Comparison of ENCODE assay signal across 9 cellular contexts in genomic region chr9:110579763-110580255, GRCh38. TPM values are rescaled to one million over a fixed set of nuclear protein-coding genes. Genes with fewer than 3 reads are reported as not detected.
A peak's percentile ranks its signal among the peaks of the same experiment; 100 is the strongest.
DNase-seq lines count a peak whose midpoint lies in the region; ATAC-seq, FAIRE-seq and TF ChIP-seq lines count a peak whose summit lies in the region.
"Had no signal": no experiment of that assay in that cellular context is flagged by ENCODE, and none has a peak within 500 bp of the region (broad histone marks: within the 10 kb centered on the region; RNA-seq: fewer than 3 reads in every experiment).

No MANE protein-coding gene starts in this region.

- peaks cover 34% of the 10 kb centered on the region for H3K27me3 Mint-ChIP-seq in activated CD8-positive, alpha-beta T cell treated with anti-CD3 and anti-CD28 coated beads for 36 hours
- peaks cover 44% of the 10 kb centered on the region for H3K27me3 Mint-ChIP-seq in activated T-helper 2 cell treated with anti-CD3 and anti-CD28 coated beads, Interferon-gamma antibody, Interleukin-2, Interleukin-4, amounts not matched to agents 10 μg/mL and 5 μg/mL and 100 μg/mL, durations not matched to agents 14 hours and 24 hours and 36 hours (ENCODE audit: low read depth)

- H3K79me2 ChIP-seq in GM23248 (ENCODE audit: insufficient read depth) = peaks cover 38% of the 10 kb centered on the region

- H3K9me3 Mint-ChIP-seq in activated CD8-positive, alpha-beta T cell treated with anti-CD3 and anti-CD28 coated beads for 36 hours = no peaks in the 10 kb centered on the region
- H3K9me3 Mint-ChIP-seq in activated T-helper 2 cell treated with anti-CD3 and anti-CD28 coated beads, Interferon-gamma antibody, Interleukin-2, Interleukin-4, amounts not matched to agents 10 μg/mL and 5 μg/mL and 100 μg/mL, durations not matched to agents 14 hours and 24 hours and 36 hours = no peaks in the 10 kb centered on the region

- H3K4me3 ChIP-seq in GM23248 (peak overlapping the region; percentile 96), astrocyte of the spinal cord (ENCODE audit: low read depth, low read length) (peak overlapping the region; percentile 46), iPS-11a (ENCODE audit: low read depth, low read length) (peak overlapping the region; percentile 70), skin epidermis (peak overlapping the region; percentile 21 to 49 (median 37))

- H3K27me3 ChIP-seq in GM23248 (replicated peaks; ENCODE audit: insufficient read depth) = no peaks in the 10 kb centered on the region

- H3F3A ChIP-seq in GM23248 (ENCODE audit: insufficient read depth) = peaks cover 44% of the 10 kb centered on the region

- H3K9me3 ChIP-seq in GM23248 (ENCODE audit: low read depth) = no peaks in the 10 kb centered on the region

- POLR2A ChIA-PET in activated CD8-positive, alpha-beta T cell treated with anti-CD3 and anti-CD28 coated beads for 36 hours (lab: Charles Lee) = no interaction called here

- in situ Hi-C loops in GM23248 (cut with MboI) = no loop called here
- in situ Hi-C loops in astrocyte of the spinal cord (cut with HindIII; ENCODE audit: low sequenced_read_pairs) = no loop called here

- H3K9ac ChIP-seq in GM23248 = peak overlapping the region; percentile 80

- no peak for ATAC-seq in activated CD8-positive, alpha-beta T cell treated with anti-CD3 and anti-CD28 coated beads for 36 hours
- ATAC-seq in GM18868 (IDR thresholded peaks at IDR 0.05; ENCODE audit: unreplicated experiment) = no peak

- peaks cover 42% of the 10 kb centered on the region for H3K4me1 ChIP-seq in GM23248 (ENCODE audit: insufficient read depth)

- intact Hi-C loops in activated CD8-positive, alpha-beta T cell treated with anti-CD3 and anti-CD28 coated beads for 36 hours (cut with micrococcal nuclease) = no loop called here
- intact Hi-C loops in activated T-helper 2 cell treated with anti-CD3 and anti-CD28 coated beads, Interferon-gamma antibody, Interleukin-2, Interleukin-4, amounts not matched to agents 10 μg/mL and 5 μg/mL and 100 μg/mL, durations not matched to agents 14 hours and 24 hours and 36 hours (cut with micrococcal nuclease) = no loop called here

- peak overlapping the region; percentile 71 for H2AFZ ChIP-seq in GM23248

- no peaks in the 10 kb centered on the region for H3K36me3 Mint-ChIP-seq in activated CD8-positive, alpha-beta T cell treated with anti-CD3 and anti-CD28 coated beads for 36 hours (ENCODE audit: low read depth)
- H3K36me3 Mint-ChIP-seq in activated T-helper 2 cell treated with anti-CD3 and anti-CD28 coated beads, Interferon-gamma antibody, Interleukin-2, Interleukin-4, amounts not matched to agents 10 μg/mL and 5 μg/mL and 100 μg/mL, durations not matched to agents 14 hours and 24 hours and 36 hours (ENCODE audit: low read depth) = no peaks in the 10 kb centered on the region

- peak overlapping the region; percentile 72 for H3K27ac ChIP-seq in GM23248
- peak overlapping the region in 17 of 21 experiments; percentile 41 to 86 (median 68) for H3K27ac ChIP-seq in skin epidermis

- peak overlapping the region; percentile 93 for H3K4me2 ChIP-seq in GM23248 (ENCODE audit: unreplicated experiment)

- H3K9me2 ChIP-seq in GM23248 (ENCODE audit: insufficient read depth) = no peaks in the 10 kb centered on the region

- no peak overlapping the region for H3K4me3 Mint-ChIP-seq in activated CD8-positive, alpha-beta T cell treated with anti-CD3 and anti-CD28 coated beads for 36 hours
- no peak overlapping the region for H3K4me3 Mint-ChIP-seq in activated T-helper 2 cell treated with anti-CD3 and anti-CD28 coated beads, Interferon-gamma antibody, Interleukin-2, Interleukin-4, amounts not matched to agents 10 μg/mL and 5 μg/mL and 100 μg/mL, durations not matched to agents 14 hours and 24 hours and 36 hours (ENCODE audit: low read depth)

- no peaks in the 10 kb centered on the region; the same call in 1 of the 2 replicates for H3K36me3 ChIP-seq in GM23248 (ENCODE audit: low read depth)

- CTCF ChIA-PET in activated CD8-positive, alpha-beta T cell treated with anti-CD3 and anti-CD28 coated beads for 36 hours (lab: Charles Lee) = no interaction called here

- H4K20me1 ChIP-seq in GM23248 (ENCODE audit: insufficient read depth) = no peaks in the 10 kb centered on the region

- no peak for TF ChIP-seq CTCF in astrocyte of the spinal cord (IDR thresholded peaks at IDR 0.05; ENCODE audit: low read depth, low read length)
- TF ChIP-seq CTCF in activated CD8-positive, alpha-beta T cell treated with anti-CD3 and anti-CD28 coated beads for 36 hours (IDR thresholded peaks at IDR 0.05) = no peak

- FAIRE-seq in RCC 7860 (lab: Jason Lieb, UNC) = no peak
- FAIRE-seq: colon had no signal

- no peak overlapping the region for H3K27ac Mint-ChIP-seq in activated CD8-positive, alpha-beta T cell treated with anti-CD3 and anti-CD28 coated beads for 36 hours
- no peak overlapping the region for H3K27ac Mint-ChIP-seq in activated T-helper 2 cell treated with anti-CD3 and anti-CD28 coated beads, Interferon-gamma antibody, Interleukin-2, Interleukin-4, amounts not matched to agents 10 μg/mL and 5 μg/mL and 100 μg/mL, durations not matched to agents 14 hours and 24 hours and 36 hours

- DNase-seq in GM23248 (peak; percentile 82), astrocyte of the spinal cord (ENCODE audit: low read depth, low spot score) (peak; percentile 41), RCC 7860 (ENCODE audit: low spot score) (no peak)
- DNase-seq in activated CD8-positive, alpha-beta T cell treated with anti-CD3 and anti-CD28 coated beads for 36 hours = no peak
- no peak for DNase-seq in activated T-helper 2 cell treated with anti-CD3 and anti-CD28 coated beads, Interferon-gamma antibody, Interleukin-2, Interleukin-4, amounts not matched to agents 10 μg/mL and 5 μg/mL and 100 μg/mL, durations not matched to agents 14 hours and 24 hours and 36 hours (ENCODE audit: low spot score)

- 0 to 1% methylated on average over 16 of the region's 16 CpGs for WGBS in GM23248 (ENCODE audit: low coverage in 1 of 2, low lambda C conversion rate in 2 of 2, missing lambda C conversion rate in 2 of 2), 2 experiments

- H3K4me1 Mint-ChIP-seq in activated CD8-positive, alpha-beta T cell treated with anti-CD3 and anti-CD28 coated beads for 36 hours (ENCODE audit: low read depth) = peaks cover 2% of the 10 kb centered on the region
- H3K4me1 Mint-ChIP-seq in activated T-helper 2 cell treated with anti-CD3 and anti-CD28 coated beads, Interferon-gamma antibody, Interleukin-2, Interleukin-4, amounts not matched to agents 10 μg/mL and 5 μg/mL and 100 μg/mL, durations not matched to agents 14 hours and 24 hours and 36 hours (ENCODE audit: low read depth) = peaks cover 4% of the 10 kb centered on the region

RNA-seq across cellular contexts. Expression of gene SVEP1, which starts 0.3 kb away (rescaled TPM):
- 47.3 and 50.5 TPM in 2 replicates for total RNA-seq in GM23248 (2014; rRNA removed; shearing (Covaris generic))
- 12.6 and 13.6 TPM in 2 replicates for polyA plus RNA-seq in GM23248 (2016; fragmentation: Nextera tagmentation; extraction: Ambion mirVana)
- total RNA-seq in activated CD8-positive, alpha-beta T cell treated with anti-CD3 and anti-CD28 coated beads for 36 hours = not detected
- not detected in 2 replicates for total RNA-seq in activated T-helper 2 cell treated with anti-CD3 and anti-CD28 coated beads, Interferon-gamma antibody, Interleukin-2, Interleukin-4, amounts not matched to agents 10 μg/mL and 5 μg/mL and 100 μg/mL, durations not matched to agents 14 hours and 24 hours and 36 hours

Comparison
In these comparisons a context has a peak if more than half of its experiments do, and no peak if none do; other contexts are left out.
1. DNase-seq: peak in GM23248 (single experiment) and astrocyte of the spinal cord (single experiment); none in RCC 7860 (single experiment), activated CD8-positive, alpha-beta T cell treated with anti-CD3 and anti-CD28 coated beads for 36 hours (single experiment) and activated T-helper 2 cell treated with anti-CD3 and anti-CD28 coated beads, Interferon-gamma antibody, Interleukin-2, Interleukin-4, amounts not matched to agents 10 μg/mL and 5 μg/mL and 100 μg/mL, durations not matched to agents 14 hours and 24 hours and 36 hours (single experiment).
2. H3K4me3 ChIP-seq: peak in every context shown above with its lines; median percentile 96 in GM23248; 70 in iPS-11a; 46 in astrocyte of the spinal cord; 37 in skin epidermis.
3. RNA of gene SVEP1, which starts 0.3 kb away (total RNA-seq): 47.3 to 50.5 TPM in GM23248; not detected in activated CD8-positive, alpha-beta T cell treated with anti-CD3 and anti-CD28 coated beads for 36 hours and not detected in activated T-helper 2 cell treated with anti-CD3 and anti-CD28 coated beads, Interferon-gamma antibody, Interleukin-2, Interleukin-4, amounts not matched to agents 10 μg/mL and 5 μg/mL and 100 μg/mL, durations not matched to agents 14 hours and 24 hours and 36 hours; every median in the first group is over 10 times any median in the second.